Comparison of ENCODE assay signal across 1 cellular context in the genomic region with DNA sequence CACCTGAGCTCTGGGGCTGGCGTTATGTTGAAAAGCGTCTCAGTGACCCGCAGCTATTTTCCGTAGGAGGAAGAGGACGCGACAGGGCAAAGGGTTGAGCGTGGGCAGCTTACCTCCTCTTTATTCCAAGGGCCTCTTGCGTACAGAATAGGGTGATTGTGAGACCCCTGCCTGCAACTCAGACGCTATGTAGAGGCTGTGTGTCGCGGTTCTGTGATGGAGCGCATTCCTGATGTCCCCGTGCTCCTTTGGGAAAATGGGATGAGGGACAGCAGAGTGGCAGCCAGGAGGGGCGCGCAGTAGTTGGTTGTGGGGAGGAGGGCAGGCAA.
TF ChIP-seq lines count a peak whose summit lies in the region.

No MANE protein-coding gene starts in this region.

TF ChIP-seq in H1, 55 proteins besides CTCF, POLR2A, EP300 and RAD21:
- TF ChIP-seq, protein P1, sequence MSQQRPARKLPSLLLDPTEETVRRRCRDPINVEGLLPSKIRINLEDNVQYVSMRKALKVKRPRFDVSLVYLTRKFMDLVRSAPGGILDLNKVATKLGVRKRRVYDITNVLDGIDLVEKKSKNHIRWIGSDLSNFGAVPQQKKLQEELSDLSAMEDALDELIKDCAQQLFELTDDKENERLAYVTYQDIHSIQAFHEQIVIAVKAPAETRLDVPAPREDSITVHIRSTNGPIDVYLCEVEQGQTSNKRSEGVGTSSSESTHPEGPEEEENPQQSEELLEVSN (IDR thresholded peaks at IDR 0.05): no peak
- no peak for TF ChIP-seq KDM1A (IDR thresholded peaks at IDR 0.05; ENCODE audit: borderline replicate concordance, low read length)
- TF ChIP-seq, protein P2, sequence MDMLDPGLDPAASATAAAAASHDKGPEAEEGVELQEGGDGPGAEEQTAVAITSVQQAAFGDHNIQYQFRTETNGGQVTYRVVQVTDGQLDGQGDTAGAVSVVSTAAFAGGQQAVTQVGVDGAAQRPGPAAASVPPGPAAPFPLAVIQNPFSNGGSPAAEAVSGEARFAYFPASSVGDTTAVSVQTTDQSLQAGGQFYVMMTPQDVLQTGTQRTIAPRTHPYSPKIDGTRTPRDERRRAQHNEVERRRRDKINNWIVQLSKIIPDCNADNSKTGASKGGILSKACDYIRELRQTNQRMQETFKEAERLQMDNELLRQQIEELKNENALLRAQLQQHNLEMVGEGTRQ (IDR thresholded peaks at IDR 0.05; ENCODE audit: low read length): no peak
- TF ChIP-seq EZH2 (IDR thresholded peaks at IDR 0.05; ENCODE audit: low read depth, low read length, severe bottlenecking): peak; percentile 7
TF ChIP-seq in H1: peak in this region for 1.
